In the genomic region with DNA sequence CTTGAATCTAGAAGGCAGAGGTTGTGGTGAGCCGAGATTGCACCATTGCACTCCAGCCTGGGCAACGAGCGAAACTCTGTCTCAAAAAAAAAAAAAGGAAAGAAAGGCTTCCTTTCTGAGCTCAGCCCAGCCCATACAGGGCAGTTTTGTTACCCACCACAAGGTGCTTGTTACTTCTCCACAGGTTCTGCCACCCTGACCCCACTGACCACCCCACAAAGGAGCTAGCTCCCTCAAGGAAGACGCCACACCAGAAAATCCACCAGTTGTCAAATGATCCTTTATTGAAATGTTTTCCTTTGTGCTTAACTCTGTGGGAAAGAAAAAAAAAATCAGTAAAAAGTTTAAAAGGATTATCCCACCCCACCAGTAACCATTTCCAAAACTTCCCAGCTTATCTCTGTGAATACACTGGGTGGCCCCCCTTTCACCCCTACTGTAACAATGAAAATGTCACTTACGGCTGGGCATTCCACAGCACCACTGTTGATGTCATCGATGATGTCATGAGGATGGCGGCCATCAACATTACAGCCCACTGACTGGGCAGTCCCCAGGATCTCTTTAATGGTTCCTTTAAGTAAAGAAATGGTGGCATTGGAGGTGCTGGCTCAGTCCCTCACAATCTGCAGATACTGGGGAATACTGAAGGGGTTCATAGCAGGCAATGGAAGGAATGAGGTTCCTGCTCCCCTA, we compare ENCODE assay signal across 10 cellular contexts. TPM values are rescaled to one million over a fixed set of nuclear protein-coding genes. Genes with fewer than 3 reads are reported as not detected.
DNase-seq lines count a peak whose midpoint lies in the region; ATAC-seq and TF ChIP-seq lines count a peak whose summit lies in the region.
"Had no signal": no experiment of that assay in that cellular context is flagged by ENCODE, and none has a peak within 500 bp of the region (broad histone marks: within the 10 kb centered on the region; RNA-seq: fewer than 3 reads in every experiment).

No MANE protein-coding gene starts in this region.

- H3K9ac ChIP-seq in PC-3 (ENCODE audit: low read length) = no peak overlapping the region

- H3K9me2 ChIP-seq in PC-3 (replicated peaks; ENCODE audit: low read length) = no peaks in the 10 kb centered on the region

- TF ChIP-seq CTCF in PC-3 (conservative IDR thresholded peaks at IDR 0.05; ENCODE audit: low read depth, low read length) (no peak), spleen (IDR thresholded peaks at IDR 0.05 in 8 of 11, conservative IDR thresholded peaks at IDR 0.05 in 3 of 11) (no peak)

- TF ChIP-seq POLR2A in spleen (IDR thresholded peaks at IDR 0.05) = no peak

- H3K4me1 ChIP-seq in PC-3 (ENCODE audit: insufficient read depth, low read length) = peaks cover 15% of the 10 kb centered on the region
- H3K4me1 ChIP-seq in spleen = peaks cover 22 to 47% (median 33%) of the 10 kb centered on the region in 6 donors

- ATAC-seq in PC-3 (no peak), Right ventricle myocardium inferior (no peak)
- no peak for ATAC-seq in stimulated activated effector memory CD8-positive, alpha-beta T cell treated with anti-CD3 and anti-CD28 coated beads, Interleukin-12 subunit alpha, Interleukin-12 subunit beta, amount 100 ng/mL, for 72 hours

- peaks cover 81% of the 10 kb centered on the region for H3K36me3 Mint-ChIP-seq in activated naive CD4-positive, alpha-beta T cell treated with anti-CD3 and anti-CD28 coated beads, Interleukin-2, amount 10 ng/mL, durations not matched to agents 7 days and 5 days
- peaks cover 96% of the 10 kb centered on the region for H3K36me3 Mint-ChIP-seq in stimulated activated effector memory CD8-positive, alpha-beta T cell treated with anti-CD3 and anti-CD28 coated beads, Interleukin-12 subunit alpha, Interleukin-12 subunit beta, amount 100 ng/mL, for 72 hours

- peaks cover 4% of the 10 kb centered on the region for H3K27me3 Mint-ChIP-seq in activated naive CD4-positive, alpha-beta T cell treated with anti-CD3 and anti-CD28 coated beads, Interleukin-2, amount 10 ng/mL, durations not matched to agents 7 days and 5 days

- peaks cover 7% of the 10 kb centered on the region for H3F3A ChIP-seq in PC-3 (ENCODE audit: low read length, unreplicated experiment)

- CTCF ChIA-PET in activated naive CD4-positive, alpha-beta T cell treated with anti-CD3 and anti-CD28 coated beads, Interleukin-2, amount 10 ng/mL, durations not matched to agents 7 days and 5 days (lab: Charles Lee) = no interaction called here
- CTCF ChIA-PET in PC-3 (lab: Charles Lee) = no interaction called here

- no peak for DNase-seq in activated naive CD4-positive, alpha-beta T cell treated with anti-CD3 and anti-CD28 coated beads, Interleukin-2, amount 10 ng/mL, durations not matched to agents 7 days and 5 days
- DNase-seq in activated naive CD4-positive, alpha-beta T cell treated with Interleukin-2 at 50 U/mL for 16 hours = no peak
- DNase-seq in PC-3 (no peak), cerebellar cortex (ENCODE audit: low spot score) (peak; percentile 21), Right ventricle myocardium inferior (ENCODE audit: missing footprints) (no peak), glomerular visceral epithelial cell (ENCODE audit: extremely low spot score) (no peak), spleen (no peak)
- DNase-seq in stimulated activated effector memory CD8-positive, alpha-beta T cell treated with anti-CD3 and anti-CD28 coated beads, Interleukin-12 subunit alpha, Interleukin-12 subunit beta, amount 100 ng/mL, for 72 hours (ENCODE audit: low spot score in 2 of 2) = no peak
- DNase-seq: SHP77, testis had no signal

- no peaks in the 10 kb centered on the region for H3K9me3 ChIP-seq in PC-3 (ENCODE audit: low read length)
- peaks cover 0 to 14% (median 0%) of the 10 kb centered on the region in 8 donors for H3K9me3 ChIP-seq in spleen
- H3K9me3 ChIP-seq: testis had no signal

- H3K36me3 ChIP-seq in PC-3 (ENCODE audit: low read depth, low read length) (peaks cover 46% of the 10 kb centered on the region), spleen (peaks cover 0 to 79% (median 68%) of the 10 kb centered on the region in 6 donors)

- H3K79me2 ChIP-seq in PC-3 (ENCODE audit: low read length) = peaks cover 43% of the 10 kb centered on the region

- H3K4me3 ChIP-seq in PC-3 (ENCODE audit: low read length) (no peak overlapping the region), spleen (no peak overlapping the region)
- H3K4me3 ChIP-seq: testis had no signal

- H3K4me1 Mint-ChIP-seq in activated naive CD4-positive, alpha-beta T cell treated with anti-CD3 and anti-CD28 coated beads, Interleukin-2, amount 10 ng/mL, durations not matched to agents 7 days and 5 days = peaks cover 46% of the 10 kb centered on the region
- peaks cover 65% of the 10 kb centered on the region for H3K4me1 Mint-ChIP-seq in stimulated activated effector memory CD8-positive, alpha-beta T cell treated with anti-CD3 and anti-CD28 coated beads, Interleukin-12 subunit alpha, Interleukin-12 subunit beta, amount 100 ng/mL, for 72 hours

- H3K27me3 ChIP-seq in PC-3 (ENCODE audit: low read length) (no peaks in the 10 kb centered on the region), spleen (replicated peaks in 1 of 7) (no peaks in the 10 kb centered on the region)
- H3K27me3 ChIP-seq: testis had no signal

- H3K27ac ChIP-seq in PC-3 (ENCODE audit: low read length) = no peak overlapping the region
- H3K27ac ChIP-seq in spleen = no peak overlapping the region
- H3K27ac ChIP-seq: testis had no signal

- POLR2A ChIA-PET in PC-3 (lab: Charles Lee; ENCODE audit: unreplicated experiment) = no interaction called here

- H3K4me2 ChIP-seq in PC-3 (ENCODE audit: low read length) = peak overlapping the region; percentile 99

- BruUV-seq in PC-3 (replicated peaks; lab: Mats Ljungman, UMichigan) = no TSS peak

- no peak overlapping the region for H3K4me3 Mint-ChIP-seq in activated naive CD4-positive, alpha-beta T cell treated with anti-CD3 and anti-CD28 coated beads, Interleukin-2, amount 10 ng/mL, durations not matched to agents 7 days and 5 days
- peak overlapping the region; percentile 86 for H3K4me3 Mint-ChIP-seq in stimulated activated effector memory CD8-positive, alpha-beta T cell treated with anti-CD3 and anti-CD28 coated beads, Interleukin-12 subunit alpha, Interleukin-12 subunit beta, amount 100 ng/mL, for 72 hours

- H3K9me3 Mint-ChIP-seq in activated naive CD4-positive, alpha-beta T cell treated with anti-CD3 and anti-CD28 coated beads, Interleukin-2, amount 10 ng/mL, durations not matched to agents 7 days and 5 days = peaks cover 31% of the 10 kb centered on the region
- H3K9me3 Mint-ChIP-seq in stimulated activated effector memory CD8-positive, alpha-beta T cell treated with anti-CD3 and anti-CD28 coated beads, Interleukin-12 subunit alpha, Interleukin-12 subunit beta, amount 100 ng/mL, for 72 hours = no peaks in the 10 kb centered on the region

- WGBS in spleen, 5 donors = 67 to 86% (median 74%) methylated on average over 7 of the region's 7 CpGs

- peak overlapping the region; percentile 42 for H3K27ac Mint-ChIP-seq in activated naive CD4-positive, alpha-beta T cell treated with anti-CD3 and anti-CD28 coated beads, Interleukin-2, amount 10 ng/mL, durations not matched to agents 7 days and 5 days
- peak overlapping the region; percentile 97 for H3K27ac Mint-ChIP-seq in stimulated activated effector memory CD8-positive, alpha-beta T cell treated with anti-CD3 and anti-CD28 coated beads, Interleukin-12 subunit alpha, Interleukin-12 subunit beta, amount 100 ng/mL, for 72 hours

- no peak overlapping the region for H2AFZ ChIP-seq in PC-3 (ENCODE audit: low read length)

- H4K20me1 ChIP-seq in PC-3 (ENCODE audit: low read length) = peaks cover 56% of the 10 kb centered on the region

- intact Hi-C loops in PC-3 (cut with micrococcal nuclease) = no loop called here
- intact Hi-C loops in Right ventricle myocardium inferior (cut with DNase I) = no loop called here
- intact Hi-C loops in spleen (cut with DNase I; ENCODE audit: low total_unique reads) = no loop called here

RNA-seq across cellular contexts. Expression of a gene that starts 3.6 kb away (rescaled TPM):
- 1,109 and 1,417 TPM in 2 replicates for total RNA-seq in PC-3 (2014; rRNA removed)
- total RNA-seq in Right ventricle myocardium inferior = 775 TPM
- 1,000 to 10,000 TPM; 1,013 to 2,248 (median 1,247) TPM for total RNA-seq in spleen
- polyA plus RNA-seq in spleen = 1,000 to 10,000 TPM; 5,054 to 9,017 (median 7,616) TPM

RNA-seq across cellular contexts. Expression of a gene that starts 3.7 kb away (rescaled TPM):
- 9.6 and 11.1 TPM in 2 replicates for total RNA-seq in PC-3 (2014; rRNA removed)
- total RNA-seq in Right ventricle myocardium inferior = 52.0 TPM
- total RNA-seq in spleen = 10 to 100 TPM; 18.3 to 29.7 (median 24.5) TPM
- polyA plus RNA-seq in spleen = 10 to 100 TPM; 13.5 to 32.1 (median 26.0) TPM

RNA-seq across cellular contexts. Expression of a gene that starts 23.4 kb away (rescaled TPM):
- total RNA-seq in PC-3 (2014; rRNA removed) (4.9 and 5.8 TPM in 2 replicates), Right ventricle myocardium inferior (6.1 TPM), spleen (10 to 100 TPM; 10.4 to 14.7 (median 12.7) TPM)
- 1 to 10 TPM; 2.3 to 4.1 (median 3.8) TPM for polyA plus RNA-seq in spleen

RNA-seq across cellular contexts. Expression of a gene that starts 50.6 kb away (rescaled TPM):
- total RNA-seq in PC-3 (2014; rRNA removed) = 29.0 and 43.7 TPM in 2 replicates
- 15.0 TPM for total RNA-seq in Right ventricle myocardium inferior
- total RNA-seq in spleen = 10 to 100 TPM; 16.8 to 32.0 (median 23.0) TPM
- 10 to 100 TPM; 10.0 to 18.3 (median 14.5) TPM for polyA plus RNA-seq in spleen
